In the genomic region with DNA sequence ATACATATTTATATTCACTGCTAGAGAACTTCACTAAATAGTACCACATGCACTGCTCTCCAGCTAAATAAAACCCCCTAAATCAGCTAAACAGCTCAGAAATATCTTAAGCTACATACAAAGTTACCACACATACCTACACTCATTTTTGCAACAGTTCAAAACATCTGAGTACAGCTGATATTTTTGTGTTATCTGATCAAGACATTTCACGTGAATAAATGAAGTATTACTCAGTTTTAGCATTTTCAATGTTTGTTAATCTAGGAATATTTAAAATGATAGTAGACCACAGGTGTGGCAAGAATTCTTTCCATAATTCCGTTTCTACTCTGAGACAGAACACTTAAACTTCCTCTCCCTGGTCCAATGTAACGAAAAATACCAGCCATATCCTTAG, we compare ENCODE assay signal across 17 cellular contexts. TPM values are rescaled to one million over a fixed set of nuclear protein-coding genes. Genes with fewer than 3 reads are reported as not detected.
DNase-seq lines count a peak whose midpoint lies in the region; FAIRE-seq and TF ChIP-seq lines count a peak whose summit lies in the region.
"Had no signal": no experiment of that assay in that cellular context is flagged by ENCODE, and none has a peak within 500 bp of the region (broad histone marks: within the 10 kb centered on the region; RNA-seq: fewer than 3 reads in every experiment).

No MANE protein-coding gene starts in this region.

- H3K79me1 ChIP-seq in trophoblast cell (ENCODE audit: low read length) = no peaks in the 10 kb centered on the region

- H3K9ac ChIP-seq in trophoblast cell (ENCODE audit: low read length) = no peak overlapping the region
- H3K9ac ChIP-seq: BLaER1 had no signal

- H3K27me3 ChIP-seq in trophoblast cell (ENCODE audit: insufficient read depth, low read length) = no peaks in the 10 kb centered on the region
- H3K27me3 ChIP-seq: BLaER1 had no signal

- H2AFZ ChIP-seq in trophoblast cell (ENCODE audit: insufficient read depth, low read length, poor library complexity) = no peak overlapping the region

- H3K27ac ChIP-seq in trophoblast cell (ENCODE audit: low read depth, low read length) = no peak overlapping the region
- H3K27ac ChIP-seq: BLaER1, C4-2B had no signal

- no peak overlapping the region for H3K4me2 ChIP-seq in trophoblast cell (ENCODE audit: low read length)
- H3K4me2 ChIP-seq: BLaER1 had no signal

- no CpG with 5 or more reads among the region's 3 CpGs for WGBS in trophoblast cell (ENCODE audit: extremely low coverage, insufficient coverage, insufficient read length)

- H3K4ac ChIP-seq in trophoblast cell (ENCODE audit: low read depth, low read length) = no peak overlapping the region

- no peak overlapping the region for H3K18ac ChIP-seq in trophoblast cell (ENCODE audit: low read length)

- H2BK12ac ChIP-seq in trophoblast cell (ENCODE audit: low read length) = no peak overlapping the region

- no peak for FAIRE-seq in GM12892 (lab: Jason Lieb, UNC)
- FAIRE-seq: H54 had no signal

- no peak overlapping the region for H2BK5ac ChIP-seq in trophoblast cell (ENCODE audit: low read depth, low read length, poor library complexity)

- no peaks in the 10 kb centered on the region for H3K79me2 ChIP-seq in trophoblast cell (ENCODE audit: control insufficient read depth, insufficient read depth, low read length, poor library complexity)

- no peak overlapping the region for H4K91ac ChIP-seq in trophoblast cell (ENCODE audit: low read depth, low read length)

- H3K4me1 ChIP-seq in trophoblast cell (ENCODE audit: control insufficient read depth in 1 of 2, insufficient read depth in 2 of 2, low read length in 2 of 2) = no peaks in the 10 kb centered on the region
- H3K4me1 ChIP-seq: BLaER1, Caco-2, HAP-1 had no signal

- no peak overlapping the region for H4K12ac ChIP-seq in trophoblast cell (ENCODE audit: low read depth, low read length)

- no peak overlapping the region for H2AK5ac ChIP-seq in trophoblast cell (ENCODE audit: low read length)

- H3K36me3 ChIP-seq in trophoblast cell (ENCODE audit: control insufficient read depth in 1 of 2, insufficient read depth in 2 of 2, low read length in 2 of 2) = no peaks in the 10 kb centered on the region
- H3K36me3 ChIP-seq: HAP-1 had no signal

- TF ChIP-seq POLR2A in erythroblast (IDR thresholded peaks at IDR 0.05; ENCODE audit: low read length) (no peak), GM12892 (IDR thresholded peaks at IDR 0.05; ENCODE audit: low read depth, low read length) (no peak)

- intact Hi-C loops in posterior cingulate gyrus (cut with DNase I) = no loop called here

- H3K23ac ChIP-seq in trophoblast cell (ENCODE audit: low read length) = no peak overlapping the region

- no peak overlapping the region for H4K8ac ChIP-seq in trophoblast cell (ENCODE audit: low read depth, low read length)

- H2BK120ac ChIP-seq in trophoblast cell (ENCODE audit: insufficient read depth, low read length, poor library complexity) = no peak overlapping the region

- peak; percentile 71 for DNase-seq in amniotic epithelial cell (ENCODE audit: low read depth)
- peak; percentile 10 to 48 for DNase-seq in erythroblast (lab: John Stamatoyannopoulos, UW)
- peak; percentile 42 to 88 for DNase-seq in trophoblast cell
- DNase-seq in Ammon's horn (ENCODE audit: low spot score) = no peak
- DNase-seq in GM12892 (ENCODE audit: insufficient read length) = no peak
- no peak for DNase-seq in posterior cingulate gyrus
- DNase-seq: Caco-2; CD4-positive, CD25-positive, alpha-beta regulatory T cell; CD8-positive, alpha-beta T cell; DMS153; DND-41; GOT3; HFFc6 had no signal

- H3K14ac ChIP-seq in trophoblast cell (ENCODE audit: low read length) = no peak overlapping the region

- no peak overlapping the region for H3K4me3 ChIP-seq in trophoblast cell (ENCODE audit: low read depth, low read length)
- H3K4me3 ChIP-seq: BLaER1, HAP-1 had no signal

- H3K9me3 ChIP-seq in trophoblast cell (ENCODE audit: insufficient read depth, low read depth, low read length) = no peaks in the 10 kb centered on the region
- H3K9me3 ChIP-seq: Caco-2, HAP-1 had no signal

RNA-seq across cellular contexts. Expression of gene EVI5, which starts 20.8 kb away (rescaled TPM):
- polyA plus RNA-seq in trophoblast cell (2013) = 17.8 and 20.6 TPM in 2 replicates
- polyA plus RNA-seq in GM12892 (2012; ENCODE audit: missing spikeins) = 2.4 TPM

Comparison
In these comparisons a context has a peak if more than half of its experiments do, and no peak if none do; other contexts are left out.
1. DNase-seq: peak in amniotic epithelial cell (single experiment), erythroblast (2 of 2) and trophoblast cell (2 of 2); none in Ammon's horn (single experiment), GM12892 (single experiment) and posterior cingulate gyrus (0 of 10).